ENCODE assay signal across 27 cellular contexts in the genomic region with DNA sequence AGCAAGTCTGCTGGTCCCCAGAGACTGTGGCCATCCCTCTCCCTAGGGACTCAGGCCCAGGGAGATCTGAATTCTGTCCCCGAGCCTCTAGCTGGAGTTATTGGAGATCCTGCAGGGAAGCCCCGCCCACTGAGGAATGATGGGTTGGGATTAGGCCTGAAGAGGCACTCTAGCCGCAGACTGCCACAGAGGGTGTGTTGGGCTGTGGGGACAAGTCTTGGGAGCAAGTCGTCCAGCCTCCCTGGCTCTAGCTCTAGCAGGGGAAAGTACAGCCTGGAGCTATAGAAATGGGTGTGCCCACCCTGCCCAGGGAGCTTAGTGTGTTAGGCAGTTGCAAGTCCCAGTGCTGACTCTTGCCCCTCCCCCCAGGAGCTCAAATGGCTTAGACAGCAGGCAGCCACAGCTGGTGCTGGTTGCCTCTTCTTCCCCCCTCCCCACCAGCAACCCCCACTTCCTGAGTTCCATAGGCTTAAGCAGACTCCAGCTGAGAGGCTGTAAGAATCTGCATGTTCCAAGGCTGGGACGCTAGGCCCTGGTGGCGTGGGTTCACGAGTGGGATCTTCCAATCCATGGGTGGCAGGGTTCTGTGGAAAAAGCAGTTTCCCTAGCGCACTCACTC.
A peak's percentile ranks its signal among the peaks of the same experiment; 100 is the strongest.
DNase-seq lines count a peak whose midpoint lies in the region; ATAC-seq and TF ChIP-seq lines count a peak whose summit lies in the region.
"Had no signal": no experiment of that assay in that cellular context is flagged by ENCODE, and none has a peak within 500 bp of the region (broad histone marks: within the 10 kb centered on the region; RNA-seq: fewer than 3 reads in every experiment).

No MANE protein-coding gene starts in this region.

- POLR2A ChIA-PET in WTC11 (lab: Charles Lee) = no interaction called here

- CTCF ChIA-PET in WTC11 (lab: Charles Lee) = interaction anchor here (1.0 kb wide), 2 partner anchors 15 to 40 kb away, joined by 3 to 6 read pairs; no protein-coding TSS in a partner anchor

- peaks cover 16% of the 10 kb centered on the region for H3K36me3 Mint-ChIP-seq in WTC11
- peaks cover 17% of the 10 kb centered on the region for H3K36me3 Mint-ChIP-seq in mesothelial cell of epicardium

- peak overlapping the region; percentile 36 for H3K4me2 ChIP-seq in DND-41 (ENCODE audit: insufficient read depth, low read length)

- DNase-seq in DND-41 (peak; percentile 88), NB4 (ENCODE audit: low read depth) (peak; percentile 3), WTC11 (ENCODE audit: low spot score) (peak; percentile 65), iPS-NIHi11 (ENCODE audit: low spot score) (peak; percentile 31), mesothelial cell of epicardium (ENCODE audit: low spot score in 2 of 2, unreplicated experiment in 2 of 2) (no peak), AG08395 (ENCODE audit: low spot score) (no peak)
- no peak for DNase-seq in stimulated activated CD4-positive, alpha-beta T cell treated with anti-CD3 and anti-CD28 coated beads, Interleukin-1b, Interleukin-23, amount 100 ng/mL, for 48 hours
- DNase-seq: ACHN; aorta; C1 segment of cervical spinal cord; caudate nucleus; immature natural killer cell; Karpas-422; NCI-H526 treated with DMSO at 0.1 percent for 48 hours; stimulated activated CD4-positive, alpha-beta T cell treated with anti-CD3 and anti-CD28 coated beads, Interleukin-4, amount 100 ng/mL, for 24 hours; stimulated activated naive CD4-positive, alpha-beta T cell; uterus had no signal

- no peaks in the 10 kb centered on the region for H4K20me1 ChIP-seq in DND-41 (ENCODE audit: insufficient read depth, low read length)

- ATAC-seq in DND-41 (ENCODE audit: insufficient read depth, low read depth) (peak; percentile 94), WTC11 (peak; percentile 75), GM21381 (IDR thresholded peaks at IDR 0.05; ENCODE audit: unreplicated experiment) (no peak)
- ATAC-seq: activated naive CD4-positive, alpha-beta T cell treated with anti-CD3 and anti-CD28 coated beads, Interleukin-2, amount 50 U/mL, for 72 hours; left lung; SK-N-SH treated with all-trans-retinoic acid at 6 μM for 48 hours had no signal

- no peaks in the 10 kb centered on the region for H3K79me2 ChIP-seq in DND-41 (ENCODE audit: insufficient read depth, low read length)
- H3K79me2 ChIP-seq: parathyroid adenoma had no signal

- H3K9me3 Mint-ChIP-seq in WTC11 = peaks cover 32% of the 10 kb centered on the region
- peaks cover 18% of the 10 kb centered on the region for H3K9me3 Mint-ChIP-seq in mesothelial cell of epicardium
- H3K9me3 Mint-ChIP-seq: nephron had no signal

- no peaks in the 10 kb centered on the region for H3K36me3 ChIP-seq in DND-41 (ENCODE audit: insufficient read depth, low read length)
- H3K36me3 ChIP-seq: left lung, right atrium auricular region had no signal

- H3K4me1 ChIP-seq in DND-41 (ENCODE audit: insufficient read depth, low read length) = peaks cover 15% of the 10 kb centered on the region
- H3K4me1 ChIP-seq: parathyroid adenoma had no signal

- H3K27ac Mint-ChIP-seq in WTC11 = no peak overlapping the region
- H3K27ac Mint-ChIP-seq in mesothelial cell of epicardium = no peak overlapping the region
- H3K27ac Mint-ChIP-seq: activated naive CD4-positive, alpha-beta T cell treated with anti-CD3 and anti-CD28 coated beads, Interleukin-2, amount 50 U/mL, for 72 hours; activated T-helper 2 cell treated with anti-CD3 and anti-CD28 coated beads, Interferon-gamma antibody, Interleukin-2, Interleukin-4, amounts not matched to agents 10 μg/mL and 5 μg/mL and 100 μg/mL, durations not matched to agents 14 hours and 24 hours and 36 hours; immature natural killer cell; nephron; T-helper 2 cell treated with Interferon-gamma antibody and Interleukin-4, amounts not matched to agents 5 μg/mL and 100 μg/mL, for 36 hours had no signal

- H2AFZ ChIP-seq in DND-41 (ENCODE audit: low read depth, low read length) = peak overlapping the region; percentile 71
- H2AFZ ChIP-seq: parathyroid adenoma had no signal

- H3K4me3 ChIP-seq in DND-41 (ENCODE audit: low read depth in 1 of 2, low read length in 2 of 2) = peak overlapping the region in 1 of 2 experiments; percentile 4; a peak in 1 of 4 replicates
- H3K4me3 ChIP-seq in NB4 (ENCODE audit: low read depth, low read length) = no peak overlapping the region
- H3K4me3 ChIP-seq: left lung, right atrium auricular region, uterus had no signal

- H3K4me3 Mint-ChIP-seq in WTC11 (no peak overlapping the region), mesothelial cell of epicardium (no peak overlapping the region)
- H3K4me3 Mint-ChIP-seq: immature natural killer cell; nephron; T-helper 2 cell treated with Interferon-gamma antibody and Interleukin-4, amounts not matched to agents 5 μg/mL and 100 μg/mL, for 36 hours had no signal

- H3K27me3 Mint-ChIP-seq in WTC11 (ENCODE audit: low read depth) (no peaks in the 10 kb centered on the region; the same call in 1 of the 2 replicates), mesothelial cell of epicardium (ENCODE audit: low read depth) (no peaks in the 10 kb centered on the region)

- peak; percentile 13 for TF ChIP-seq CTCF in DND-41 (IDR thresholded peaks at IDR 0.05; ENCODE audit: borderline replicate concordance, extremely low read depth, low read length, poor library complexity, severe bottlenecking)
- TF ChIP-seq CTCF in NB4 (IDR thresholded peaks at IDR 0.05; ENCODE audit: low read depth, low read length) = no peak
- TF ChIP-seq CTCF in WTC11 (IDR thresholded peaks at IDR 0.05) = no peak
- TF ChIP-seq CTCF in mesothelial cell of epicardium (IDR thresholded peaks at IDR 0.05; ENCODE audit: unreplicated experiment) = no peak

- peak overlapping the region; percentile 81 for H3K27ac ChIP-seq in DND-41 (ENCODE audit: low read length)
- H3K27ac ChIP-seq: left lung, parathyroid adenoma, right atrium auricular region, RWPE1, uterus had no signal

- H3K27me3 ChIP-seq in DND-41 (ENCODE audit: insufficient read depth, low read length, poor library complexity) = no peaks in the 10 kb centered on the region
- H3K27me3 ChIP-seq: left lung, right atrium auricular region, uterus had no signal

- H3K9ac ChIP-seq in DND-41 (ENCODE audit: low read depth, low read length) = peak overlapping the region; percentile 30
- H3K9ac ChIP-seq: parathyroid adenoma had no signal

- no peaks in the 10 kb centered on the region for H3K9me3 ChIP-seq in DND-41 (ENCODE audit: insufficient read depth, low read length, severe bottlenecking)
- H3K9me3 ChIP-seq: right atrium auricular region, uterus had no signal

- no peak for TF ChIP-seq POLR2A in NB4 (IDR thresholded peaks at IDR 0.05; ENCODE audit: extremely low read depth, insufficient read length)

- H3K4me1 Mint-ChIP-seq in WTC11 = peaks cover 64% of the 10 kb centered on the region
- peaks cover 41% of the 10 kb centered on the region for H3K4me1 Mint-ChIP-seq in mesothelial cell of epicardium
- H3K4me1 Mint-ChIP-seq: immature natural killer cell had no signal

TF ChIP-seq in WTC11, 78 proteins besides CTCF, POLR2A, EP300 and RAD21 (continues in another document):
- TF ChIP-seq ETV6 (CRISPR knock-in tag; IDR thresholded peaks at IDR 0.05) (peak; percentile 83), ZNF281 (CRISPR knock-in tag; IDR thresholded peaks at IDR 0.05) (peak; percentile 97), FOXP1 (CRISPR knock-in tag; IDR thresholded peaks at IDR 0.05; ENCODE audit: borderline replicate concordance) (peak; percentile 44; the same call in 1 of the 2 replicates), ZBTB43 (CRISPR knock-in tag; IDR thresholded peaks at IDR 0.05) (peak; percentile 53; the same call in 1 of the 2 replicates), KAT7 (CRISPR knock-in tag; IDR thresholded peaks at IDR 0.05; ENCODE audit: borderline replicate concordance) (0 out of 2 replicates have a peak, but pooled peaks have one; percentile 41)

Comparison
In these comparisons a context has a peak if more than half of its experiments do, and no peak if none do; other contexts are left out.
1. DNase-seq: peak in DND-41 (single experiment), NB4 (single experiment), WTC11 (single experiment) and iPS-NIHi11 (single experiment); none in mesothelial cell of epicardium (0 of 2), AG08395 (single experiment) and stimulated activated CD4-positive, alpha-beta T cell treated with anti-CD3 and anti-CD28 coated beads, Interleukin-1b, Interleukin-23, amount 100 ng/mL, for 48 hours (single experiment).